Comparison of ENCODE assay signal across 9 cellular contexts in genomic region chr1:15799004-15799867, GRCh38. TPM values are rescaled to one million over a fixed set of nuclear protein-coding genes. Genes with fewer than 3 reads are reported as not detected.
A peak's percentile ranks its signal among the peaks of the same experiment; 100 is the strongest.
DNase-seq lines count a peak whose midpoint lies in the region; ATAC-seq and TF ChIP-seq lines count a peak whose summit lies in the region.
"Had no signal": no experiment of that assay in that cellular context is flagged by ENCODE, and none has a peak within 500 bp of the region (broad histone marks: within the 10 kb centered on the region; RNA-seq: fewer than 3 reads in every experiment).

No MANE protein-coding gene starts in this region.

- peak overlapping the region; percentile 70 for H3K4me2 ChIP-seq in skeletal muscle satellite cell (ENCODE audit: low read length)

- no peak for TF ChIP-seq POLR2A in gastroesophageal sphincter (IDR thresholded peaks at IDR 0.05)

- no peaks in the 10 kb centered on the region for H3K36me3 ChIP-seq in gastroesophageal sphincter
- no peaks in the 10 kb centered on the region for H3K36me3 ChIP-seq in skeletal muscle satellite cell (ENCODE audit: insufficient read depth, low read length)

- no peak for TF ChIP-seq CTCF in gastroesophageal sphincter (IDR thresholded peaks at IDR 0.05)

- no peaks in the 10 kb centered on the region for H3K27me3 ChIP-seq in gastroesophageal sphincter
- no peaks in the 10 kb centered on the region for H3K27me3 ChIP-seq in skeletal muscle satellite cell (ENCODE audit: control insufficient read depth, insufficient read depth, low read length)

- ATAC-seq in SK-N-SH treated with all-trans-retinoic acid at 6 μM for 48 hours: peak; percentile 69
- ATAC-seq in gastroesophageal sphincter: peak; percentile 86
- ATAC-seq in GM19455 (IDR thresholded peaks at IDR 0.05; ENCODE audit: unreplicated experiment): no peak
- no peak for ATAC-seq in GM21367 (IDR thresholded peaks at IDR 0.05; ENCODE audit: unreplicated experiment)

- H3K9ac ChIP-seq in skeletal muscle satellite cell (ENCODE audit: low read depth, low read length): peak overlapping the region; percentile 81

- TF ChIP-seq EP300 in gastroesophageal sphincter (IDR thresholded peaks at IDR 0.05): no peak

- H3K9me3 ChIP-seq in gastroesophageal sphincter (no peaks in the 10 kb centered on the region), skeletal muscle satellite cell (replicated peaks; ENCODE audit: low read length) (no peaks in the 10 kb centered on the region)

- peaks cover 0 to 60% (median 25%) of the 10 kb centered on the region in 3 donors for H3K4me1 ChIP-seq in gastroesophageal sphincter
- H3K4me1 ChIP-seq in skeletal muscle satellite cell (ENCODE audit: control insufficient read depth, insufficient read depth, low read length): peaks cover 76% of the 10 kb centered on the region

- no peak overlapping the region for H3K4me3 ChIP-seq in gastroesophageal sphincter
- peak overlapping the region; percentile 6 for H3K4me3 ChIP-seq in skeletal muscle satellite cell (ENCODE audit: low read length)

- 17 to 20% methylated on average over 2 to 3 of the region's 9 CpGs for WGBS in gastroesophageal sphincter (ENCODE audit: low coverage in 1 of 2), 2 donors

- H3K27ac ChIP-seq in gastroesophageal sphincter: peak overlapping the region in 3 of 4 donors; percentile 66 to 83 (median 71)

- peak; percentile 74 for DNase-seq in GOT3 (lab: John Stamatoyannopoulos, UW)
- DNase-seq in GM19240 (ENCODE audit: insufficient read length, low spot score): no peak
- no peak for DNase-seq in NCI-H2081 treated with DMSO at 0.1 percent for 48 hours (lab: John Stamatoyannopoulos, UW)

TF ChIP-seq in SK-N-SH treated with all-trans-retinoic acid at 6 μM for 48 hours, 23 proteins besides CTCF, POLR2A, EP300 and RAD21:
- TF ChIP-seq SNAI2 (CRISPR knock-in tag; IDR thresholded peaks at IDR 0.05) (no peak), TOX (CRISPR knock-in tag; IDR thresholded peaks at IDR 0.05; ENCODE audit: borderline replicate concordance) (no peak), ESRRG (CRISPR knock-in tag; IDR thresholded peaks at IDR 0.05) (no peak), ZC3H10 (CRISPR knock-in tag; IDR thresholded peaks at IDR 0.05) (no peak), TCF4 (CRISPR knock-in tag; IDR thresholded peaks at IDR 0.05; ENCODE audit: borderline replicate concordance) (no peak), ISL1 (CRISPR knock-in tag; IDR thresholded peaks at IDR 0.05) (no peak), ZFP30 (CRISPR knock-in tag; IDR thresholded peaks at IDR 0.05) (no peak), GLIS3 (CRISPR knock-in tag; IDR thresholded peaks at IDR 0.05) (no peak)
TF ChIP-seq in SK-N-SH treated with all-trans-retinoic acid at 6 μM for 48 hours: peak in this region for 0.

RNA-seq across cellular contexts. Expression of gene UQCRHL, which starts 8.2 kb away (rescaled TPM):
- 1 to 10 TPM in 2 of 4 donors, under 1 TPM in 2; 0.40 to 1.4 (median 0.85) TPM for total RNA-seq in gastroesophageal sphincter
- total RNA-seq in skeletal muscle satellite cell (2012; rRNA removed): 1.0 and 1.1 TPM in 2 replicates

RNA-seq across cellular contexts. Expression of gene FBLIM1, which starts 40.6 kb away (rescaled TPM):
- 100 to 1,000 TPM in 1 of 4 donors, 10 to 100 TPM in 3; 40.4 to 106 (median 47.0) TPM for total RNA-seq in gastroesophageal sphincter
- 13.1 and 13.9 TPM in 2 replicates for total RNA-seq in skeletal muscle satellite cell (2012; rRNA removed)
- total RNA-seq: T-helper 2 cell treated with Interferon-gamma antibody and Interleukin-4, amounts not matched to agents 100 ng/mL and 5 ng/mL, for 36 hours had no signal

RNA-seq across cellular contexts. Expression of gene SPEN, which starts 48.3 kb away (rescaled TPM):
- 10 to 100 TPM; 40.3 to 79.4 (median 50.7) TPM for total RNA-seq in gastroesophageal sphincter
- total RNA-seq in skeletal muscle satellite cell (2012; rRNA removed): 14.6 and 21.0 TPM in 2 replicates

RNA-seq across cellular contexts. Expression of gene TMEM82, which starts 56.9 kb away (rescaled TPM):
- not detected for total RNA-seq in gastroesophageal sphincter
- not detected in 2 replicates for total RNA-seq in skeletal muscle satellite cell (2012; rRNA removed)
- total RNA-seq: T-helper 2 cell treated with Interferon-gamma antibody and Interleukin-4, amounts not matched to agents 100 ng/mL and 5 ng/mL, for 36 hours had no signal

Comparison
In these comparisons a context has a peak if more than half of its experiments do, and no peak if none do; other contexts are left out.
1. ATAC-seq: peak in SK-N-SH treated with all-trans-retinoic acid at 6 μM for 48 hours (single experiment) and gastroesophageal sphincter (single experiment); none in GM19455 (single experiment) and GM21367 (single experiment).